In genomic region chr3:77513541-77513940, GRCh38 we compare ENCODE assay signal across 23 cellular contexts.
DNase-seq lines count a peak whose midpoint lies in the region; ATAC-seq, FAIRE-seq and TF ChIP-seq lines count a peak whose summit lies in the region.
"Had no signal": no experiment of that assay in that cellular context is flagged by ENCODE, and none has a peak within 500 bp of the region (broad histone marks: within the 10 kb centered on the region; RNA-seq: fewer than 3 reads in every experiment).

No MANE protein-coding gene starts in this region.

- TF ChIP-seq CTCF in astrocyte (IDR thresholded peaks at IDR 0.05; ENCODE audit: insufficient read depth, low read depth, low read length) (no peak), uterus (IDR thresholded peaks at IDR 0.05) (no peak)

- DNase-seq in EH (ENCODE audit: low read depth) (peak; percentile 60), NCI-H2171 (lab: John Stamatoyannopoulos, UW) (peak; percentile 63), astrocyte (ENCODE audit: low read depth) (peak; percentile 53), retina (peak; percentile 31), uterus (no peak)
- DNase-seq in activated CD4-positive, alpha-beta T cell treated with anti-CD3 and anti-CD28 coated beads for 48 hours = no peak
- DNase-seq: activated CD4-positive, alpha-beta memory T cell treated with anti-CD3 and anti-CD28 coated beads, Interleukin-2, amount 10 ng/mL, durations not matched to agents 7 days and 5 days; activated naive CD4-positive, alpha-beta T cell treated with anti-CD3 and anti-CD28 coated beads, Interleukin-2, amount 10 ng/mL, durations not matched to agents 7 days and 5 days; activated T-cell treated with anti-CD3 and anti-CD28 coated beads, Interleukin-2, amount 50 U/mL, for 1 hour; foreskin keratinocyte; H7; mesendoderm; natural killer cell; NCI-H1436 treated with DMSO at 0.1 percent for 48 hours; NCI-H345; stimulated activated CD4-positive, alpha-beta T cell treated with anti-CD3 and anti-CD28 coated beads, Interleukin-2, amount 100 ng/mL, for 24 hours; transverse colon had no signal

- H3K27me3 Mint-ChIP-seq in astrocyte (ENCODE audit: low read depth, unreplicated experiment) = no peaks in the 10 kb centered on the region
- H3K27me3 Mint-ChIP-seq: activated CD4-positive, alpha-beta memory T cell treated with anti-CD3 and anti-CD28 coated beads, Interleukin-2, amount 10 ng/mL, durations not matched to agents 7 days and 5 days; activated naive CD4-positive, alpha-beta T cell treated with anti-CD3 and anti-CD28 coated beads, Interleukin-2, amount 10 ng/mL, durations not matched to agents 7 days and 5 days; stimulated activated naive CD8-positive, alpha-beta T cell treated with anti-CD3 and anti-CD28 coated beads, Interleukin-15, Interleukin-2, amounts not matched to agents 100 ng/mL and 50 ng/mL, for 24 hours had no signal

- H3K4me1 ChIP-seq in astrocyte (ENCODE audit: insufficient read depth, low read length) (no peaks in the 10 kb centered on the region), uterus (no peaks in the 10 kb centered on the region)
- H3K4me1 ChIP-seq: BLaER1 treated with 17β-estradiol and CSF1 and Interleukin-3, amounts not matched to agents 10 nM and 100 nM; foreskin keratinocyte; transverse colon had no signal

- H3K79me2 ChIP-seq in astrocyte (ENCODE audit: insufficient read depth, low read length) = no peaks in the 10 kb centered on the region

- H2AFZ ChIP-seq in astrocyte (ENCODE audit: low read depth, low read length) = no peak overlapping the region

- no peak for ATAC-seq in activated CD4-positive, CD25-positive, alpha-beta regulatory T cell treated with anti-CD3 and anti-CD28 coated beads, Interleukin-2, amount 50 U/mL, for 24 hours
- ATAC-seq: foreskin keratinocyte, natural killer cell had no signal

- no peak overlapping the region for H3K27ac ChIP-seq in astrocyte (ENCODE audit: low read depth, low read length)
- no peak overlapping the region for H3K27ac ChIP-seq in uterus
- H3K27ac ChIP-seq: BLaER1 treated with 17β-estradiol and CSF1 and Interleukin-3, amounts not matched to agents 10 nM and 100 nM; foreskin keratinocyte; transverse colon; VCaP had no signal

- TF ChIP-seq POLR2A in uterus (IDR thresholded peaks at IDR 0.05) = no peak

- H3K27ac Mint-ChIP-seq in astrocyte (ENCODE audit: unreplicated experiment) = no peak overlapping the region
- H3K27ac Mint-ChIP-seq: activated CD4-positive, alpha-beta memory T cell treated with anti-CD3 and anti-CD28 coated beads, Interleukin-2, amount 10 ng/mL, durations not matched to agents 7 days and 5 days; activated naive CD4-positive, alpha-beta T cell treated with anti-CD3 and anti-CD28 coated beads, Interleukin-2, amount 10 ng/mL, durations not matched to agents 7 days and 5 days; natural killer cell; stimulated activated naive CD8-positive, alpha-beta T cell treated with anti-CD3 and anti-CD28 coated beads, Interleukin-15, Interleukin-2, amounts not matched to agents 100 ng/mL and 50 ng/mL, for 24 hours; T-helper 1 cell treated with Interleukin-12 subunit alpha and Interleukin-12 subunit beta and Interleukin-4 antibody, amounts not matched to agents 30 μg/mL and 1 μg/mL, for 36 hours had no signal

- H3K4me3 ChIP-seq in astrocyte (ENCODE audit: insufficient read depth, low read depth, low read length) (no peak overlapping the region), uterus (no peak overlapping the region)
- H3K4me3 ChIP-seq: BLaER1 treated with 17β-estradiol and CSF1 and Interleukin-3, amounts not matched to agents 10 nM and 100 nM; transverse colon had no signal

- no peaks in the 10 kb centered on the region for H3K36me3 Mint-ChIP-seq in astrocyte (ENCODE audit: low read depth, unreplicated experiment)
- H3K36me3 Mint-ChIP-seq: activated naive CD4-positive, alpha-beta T cell treated with anti-CD3 and anti-CD28 coated beads, Interleukin-2, amount 10 ng/mL, durations not matched to agents 7 days and 5 days; natural killer cell had no signal

- H3K9me3 ChIP-seq in astrocyte (ENCODE audit: insufficient read depth, low read depth, low read length) (no peaks in the 10 kb centered on the region), uterus (no peaks in the 10 kb centered on the region)
- H3K9me3 ChIP-seq: BLaER1 treated with 17β-estradiol and CSF1 and Interleukin-3, amounts not matched to agents 10 nM and 100 nM; transverse colon had no signal

- no peak for FAIRE-seq in astrocyte (lab: Jason Lieb, UNC)
- FAIRE-seq: GM12892 had no signal

- no peak overlapping the region for H3K4me3 Mint-ChIP-seq in astrocyte (ENCODE audit: unreplicated experiment)
- H3K4me3 Mint-ChIP-seq: activated CD4-positive, alpha-beta memory T cell treated with anti-CD3 and anti-CD28 coated beads, Interleukin-2, amount 10 ng/mL, durations not matched to agents 7 days and 5 days; activated naive CD4-positive, alpha-beta T cell treated with anti-CD3 and anti-CD28 coated beads, Interleukin-2, amount 10 ng/mL, durations not matched to agents 7 days and 5 days; natural killer cell; stimulated activated naive CD8-positive, alpha-beta T cell treated with anti-CD3 and anti-CD28 coated beads, Interleukin-15, Interleukin-2, amounts not matched to agents 100 ng/mL and 50 ng/mL, for 24 hours; T-helper 1 cell treated with Interleukin-12 subunit alpha and Interleukin-12 subunit beta and Interleukin-4 antibody, amounts not matched to agents 30 μg/mL and 1 μg/mL, for 36 hours had no signal

- no peak overlapping the region for H3K4me2 ChIP-seq in astrocyte (ENCODE audit: low read length)
- H3K4me2 ChIP-seq: BLaER1 treated with 17β-estradiol and CSF1 and Interleukin-3, amounts not matched to agents 10 nM and 100 nM had no signal

- H3K36me3 ChIP-seq in astrocyte (ENCODE audit: insufficient read depth, low read length) = no peaks in the 10 kb centered on the region
- no peaks in the 10 kb centered on the region for H3K36me3 ChIP-seq in uterus
- H3K36me3 ChIP-seq: BLaER1 treated with 17β-estradiol and CSF1 and Interleukin-3, amounts not matched to agents 10 nM and 100 nM; transverse colon had no signal

- H3K9me3 Mint-ChIP-seq in astrocyte (ENCODE audit: unreplicated experiment) = no peaks in the 10 kb centered on the region

- H3K27me3 ChIP-seq in astrocyte (ENCODE audit: insufficient read depth, low read length) = no peaks in the 10 kb centered on the region
- no peaks in the 10 kb centered on the region for H3K27me3 ChIP-seq in uterus
- H3K27me3 ChIP-seq: BLaER1 treated with 17β-estradiol and CSF1 and Interleukin-3, amounts not matched to agents 10 nM and 100 nM; foreskin keratinocyte; transverse colon had no signal

- peaks cover 2% of the 10 kb centered on the region for H3K4me1 Mint-ChIP-seq in astrocyte (ENCODE audit: low read depth, unreplicated experiment)
- H3K4me1 Mint-ChIP-seq: activated CD4-positive, alpha-beta memory T cell treated with anti-CD3 and anti-CD28 coated beads, Interleukin-2, amount 10 ng/mL, durations not matched to agents 7 days and 5 days; activated naive CD4-positive, alpha-beta T cell treated with anti-CD3 and anti-CD28 coated beads, Interleukin-2, amount 10 ng/mL, durations not matched to agents 7 days and 5 days; natural killer cell had no signal

- no peaks in the 10 kb centered on the region for H4K20me1 ChIP-seq in astrocyte (ENCODE audit: insufficient read depth, low read length)
- H4K20me1 ChIP-seq: BLaER1 treated with 17β-estradiol and CSF1 and Interleukin-3, amounts not matched to agents 10 nM and 100 nM had no signal

- no peak overlapping the region for H3K9ac ChIP-seq in astrocyte (ENCODE audit: low read length)
- H3K9ac ChIP-seq: BLaER1 treated with 17β-estradiol and CSF1 and Interleukin-3, amounts not matched to agents 10 nM and 100 nM had no signal

- intact Hi-C loops in uterus (cut with DNase I; ENCODE audit: low total_unique reads) = no loop called here

Comparison
In these comparisons a context has a peak if more than half of its experiments do, and no peak if none do; other contexts are left out.
1. DNase-seq: peak in EH (single experiment), NCI-H2171 (single experiment), astrocyte (single experiment) and retina (single experiment); none in activated CD4-positive, alpha-beta T cell treated with anti-CD3 and anti-CD28 coated beads for 48 hours (single experiment) and uterus (0 of 2).